3 cellular contexts compared by ENCODE assay signal in the genomic region with DNA sequence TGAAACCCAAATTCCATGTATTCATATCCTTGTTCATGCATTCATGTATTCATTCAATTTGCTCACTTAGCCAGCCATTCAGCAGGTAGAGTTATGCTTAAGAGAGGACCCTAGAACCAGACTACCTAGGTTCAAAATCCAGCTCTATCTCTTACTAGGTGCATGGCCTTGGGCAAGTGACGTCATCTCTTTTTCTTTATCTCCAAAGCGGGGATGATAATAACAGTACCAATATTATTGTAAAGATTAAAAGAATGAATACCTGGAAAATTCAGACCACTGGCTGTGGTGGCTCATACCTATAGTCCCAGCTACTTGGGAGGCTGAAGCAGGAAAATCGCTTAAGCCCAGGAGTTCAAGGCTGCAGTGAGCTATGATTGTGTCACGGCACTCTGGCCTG.
A peak's percentile ranks its signal among the peaks of the same experiment; 100 is the strongest.
TF ChIP-seq lines count a peak whose summit lies in the region.

No MANE protein-coding gene starts in this region.

TF ChIP-seq in HEK293, 187 proteins besides CTCF, POLR2A, EP300 and RAD21:
- no peak for TF ChIP-seq ZNF768 (tag by site-specific recombination; IDR thresholded peaks at IDR 0.05)
- TF ChIP-seq, protein P1, sequence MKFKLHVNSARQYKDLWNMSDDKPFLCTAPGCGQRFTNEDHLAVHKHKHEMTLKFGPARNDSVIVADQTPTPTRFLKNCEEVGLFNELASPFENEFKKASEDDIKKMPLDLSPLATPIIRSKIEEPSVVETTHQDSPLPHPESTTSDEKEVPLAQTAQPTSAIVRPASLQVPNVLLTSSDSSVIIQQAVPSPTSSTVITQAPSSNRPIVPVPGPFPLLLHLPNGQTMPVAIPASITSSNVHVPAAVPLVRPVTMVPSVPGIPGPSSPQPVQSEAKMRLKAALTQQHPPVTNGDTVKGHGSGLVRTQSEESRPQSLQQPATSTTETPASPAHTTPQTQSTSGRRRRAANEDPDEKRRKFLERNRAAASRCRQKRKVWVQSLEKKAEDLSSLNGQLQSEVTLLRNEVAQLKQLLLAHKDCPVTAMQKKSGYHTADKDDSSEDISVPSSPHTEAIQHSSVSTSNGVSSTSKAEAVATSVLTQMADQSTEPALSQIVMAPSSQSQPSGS (tag by site-specific recombination; IDR thresholded peaks at IDR 0.05; ENCODE audit: low read depth), result peak; percentile 74; the same call in 1 of the 2 replicates
- TF ChIP-seq ZXDB (tag by site-specific recombination; IDR thresholded peaks at IDR 0.05), result no peak
TF ChIP-seq in HEK293: peak in this region for 1.

TF ChIP-seq in IMR-90, 13 proteins besides CTCF, POLR2A, EP300 and RAD21:
- TF ChIP-seq, protein P2, sequence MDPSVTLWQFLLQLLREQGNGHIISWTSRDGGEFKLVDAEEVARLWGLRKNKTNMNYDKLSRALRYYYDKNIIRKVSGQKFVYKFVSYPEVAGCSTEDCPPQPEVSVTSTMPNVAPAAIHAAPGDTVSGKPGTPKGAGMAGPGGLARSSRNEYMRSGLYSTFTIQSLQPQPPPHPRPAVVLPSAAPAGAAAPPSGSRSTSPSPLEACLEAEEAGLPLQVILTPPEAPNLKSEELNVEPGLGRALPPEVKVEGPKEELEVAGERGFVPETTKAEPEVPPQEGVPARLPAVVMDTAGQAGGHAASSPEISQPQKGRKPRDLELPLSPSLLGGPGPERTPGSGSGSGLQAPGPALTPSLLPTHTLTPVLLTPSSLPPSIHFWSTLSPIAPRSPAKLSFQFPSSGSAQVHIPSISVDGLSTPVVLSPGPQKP (IDR thresholded peaks at IDR 0.05; ENCODE audit: borderline replicate concordance, low read depth, low read length), result no peak
- TF ChIP-seq CEBPB (IDR thresholded peaks at IDR 0.05; ENCODE audit: low read depth, low read length) (no peak), FOS (IDR thresholded peaks at IDR 0.05; ENCODE audit: low read depth, low read length) (no peak), SMC3 (IDR thresholded peaks at IDR 0.05; ENCODE audit: low read depth, low read length) (no peak), BHLHE40 (IDR thresholded peaks at IDR 0.05; ENCODE audit: low read depth, low read length) (no peak), USF2 (IDR thresholded peaks at IDR 0.05; ENCODE audit: low read depth, low read length) (no peak), RFX5 (IDR thresholded peaks at IDR 0.05; ENCODE audit: low read depth, low read length) (no peak), CHD1 (IDR thresholded peaks at IDR 0.05; ENCODE audit: low read depth, low read length) (no peak), MAFK (IDR thresholded peaks at IDR 0.05; ENCODE audit: low read depth, low read length) (no peak), MXI1 (IDR thresholded peaks at IDR 0.05; ENCODE audit: borderline replicate concordance, low read depth, low read length) (no peak), MAZ (IDR thresholded peaks at IDR 0.05; ENCODE audit: borderline replicate concordance, low read depth, low read length) (no peak), NFE2L2 (IDR thresholded peaks at IDR 0.05; ENCODE audit: low read depth, low read length) (no peak), RCOR1 (IDR thresholded peaks at IDR 0.05; ENCODE audit: insufficient replicate concordance, low read length) (no peak)
TF ChIP-seq in IMR-90: peak in this region for 0.

TF ChIP-seq in WTC11, 78 proteins besides CTCF, POLR2A, EP300 and RAD21:
- TF ChIP-seq, protein P3, sequence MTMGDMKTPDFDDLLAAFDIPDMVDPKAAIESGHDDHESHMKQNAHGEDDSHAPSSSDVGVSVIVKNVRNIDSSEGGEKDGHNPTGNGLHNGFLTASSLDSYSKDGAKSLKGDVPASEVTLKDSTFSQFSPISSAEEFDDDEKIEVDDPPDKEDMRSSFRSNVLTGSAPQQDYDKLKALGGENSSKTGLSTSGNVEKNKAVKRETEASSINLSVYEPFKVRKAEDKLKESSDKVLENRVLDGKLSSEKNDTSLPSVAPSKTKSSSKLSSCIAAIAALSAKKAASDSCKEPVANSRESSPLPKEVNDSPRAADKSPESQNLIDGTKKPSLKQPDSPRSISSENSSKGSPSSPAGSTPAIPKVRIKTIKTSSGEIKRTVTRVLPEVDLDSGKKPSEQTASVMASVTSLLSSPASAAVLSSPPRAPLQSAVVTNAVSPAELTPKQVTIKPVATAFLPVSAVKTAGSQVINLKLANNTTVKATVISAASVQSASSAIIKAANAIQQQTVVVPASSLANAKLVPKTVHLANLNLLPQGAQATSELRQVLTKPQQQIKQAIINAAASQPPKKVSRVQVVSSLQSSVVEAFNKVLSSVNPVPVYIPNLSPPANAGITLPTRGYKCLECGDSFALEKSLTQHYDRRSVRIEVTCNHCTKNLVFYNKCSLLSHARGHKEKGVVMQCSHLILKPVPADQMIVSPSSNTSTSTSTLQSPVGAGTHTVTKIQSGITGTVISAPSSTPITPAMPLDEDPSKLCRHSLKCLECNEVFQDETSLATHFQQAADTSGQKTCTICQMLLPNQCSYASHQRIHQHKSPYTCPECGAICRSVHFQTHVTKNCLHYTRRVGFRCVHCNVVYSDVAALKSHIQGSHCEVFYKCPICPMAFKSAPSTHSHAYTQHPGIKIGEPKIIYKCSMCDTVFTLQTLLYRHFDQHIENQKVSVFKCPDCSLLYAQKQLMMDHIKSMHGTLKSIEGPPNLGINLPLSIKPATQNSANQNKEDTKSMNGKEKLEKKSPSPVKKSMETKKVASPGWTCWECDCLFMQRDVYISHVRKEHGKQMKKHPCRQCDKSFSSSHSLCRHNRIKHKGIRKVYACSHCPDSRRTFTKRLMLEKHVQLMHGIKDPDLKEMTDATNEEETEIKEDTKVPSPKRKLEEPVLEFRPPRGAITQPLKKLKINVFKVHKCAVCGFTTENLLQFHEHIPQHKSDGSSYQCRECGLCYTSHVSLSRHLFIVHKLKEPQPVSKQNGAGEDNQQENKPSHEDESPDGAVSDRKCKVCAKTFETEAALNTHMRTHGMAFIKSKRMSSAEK (CRISPR knock-in tag; IDR thresholded peaks at IDR 0.05; ENCODE audit: borderline replicate concordance), result no peak
- TF ChIP-seq STAT6 (CRISPR knock-in tag; conservative IDR thresholded peaks at IDR 0.05; ENCODE audit: low read depth) (no peak), HMGXB4 (CRISPR knock-in tag; IDR thresholded peaks at IDR 0.05) (no peak), NR2C2 (CRISPR knock-in tag; IDR thresholded peaks at IDR 0.05) (no peak), SMAD3 (CRISPR knock-in tag; IDR thresholded peaks at IDR 0.05; ENCODE audit: borderline replicate concordance) (no peak), MXD4 (CRISPR knock-in tag; IDR thresholded peaks at IDR 0.05; ENCODE audit: borderline replicate concordance) (no peak), KAT7 (CRISPR knock-in tag; IDR thresholded peaks at IDR 0.05; ENCODE audit: borderline replicate concordance) (no peak)
- TF ChIP-seq, protein P4, sequence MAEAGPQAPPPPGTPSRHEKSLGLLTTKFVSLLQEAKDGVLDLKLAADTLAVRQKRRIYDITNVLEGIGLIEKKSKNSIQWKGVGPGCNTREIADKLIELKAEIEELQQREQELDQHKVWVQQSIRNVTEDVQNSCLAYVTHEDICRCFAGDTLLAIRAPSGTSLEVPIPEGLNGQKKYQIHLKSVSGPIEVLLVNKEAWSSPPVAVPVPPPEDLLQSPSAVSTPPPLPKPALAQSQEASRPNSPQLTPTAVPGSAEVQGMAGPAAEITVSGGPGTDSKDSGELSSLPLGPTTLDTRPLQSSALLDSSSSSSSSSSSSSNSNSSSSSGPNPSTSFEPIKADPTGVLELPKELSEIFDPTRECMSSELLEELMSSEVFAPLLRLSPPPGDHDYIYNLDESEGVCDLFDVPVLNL (CRISPR knock-in tag; IDR thresholded peaks at IDR 0.05; ENCODE audit: borderline replicate concordance, low read depth), result no peak
TF ChIP-seq in WTC11: peak in this region for 0.
